Comparison of ENCODE assay signal across 8 cellular contexts in genomic region chr2:85355073-85355410, GRCh38. TPM values are rescaled to one million over a fixed set of nuclear protein-coding genes. Genes with fewer than 3 reads are reported as not detected.
DNase-seq lines count a peak whose midpoint lies in the region; ATAC-seq and TF ChIP-seq lines count a peak whose summit lies in the region.

No MANE protein-coding gene starts in this region.

- peak overlapping the region; percentile 98 for H2AFZ ChIP-seq in fibroblast of lung (ENCODE audit: low read length)

- peak overlapping the region; percentile 85 for H3K4me3 ChIP-seq in BLaER1
- H3K4me3 ChIP-seq in Panc1 (ENCODE audit: low read depth in 2 of 2, low read length in 2 of 2) = peak overlapping the region; percentile 75 to 99
- peak overlapping the region; percentile 90 to 100 (median 94) for H3K4me3 ChIP-seq in fibroblast of lung (replicated peaks in 1 of 4; ENCODE audit: control extremely low read depth in 1 of 4, insufficient read depth in 1 of 4, low read depth in 3 of 4, low read length in 4 of 4)
- peak overlapping the region; percentile 98 for H3K4me3 ChIP-seq in retinal pigment epithelial cell (ENCODE audit: low read length)

- H3K9ac ChIP-seq in BLaER1 = peak overlapping the region; percentile 94
- H3K9ac ChIP-seq in fibroblast of lung (ENCODE audit: insufficient read depth, low read length) = peak overlapping the region; percentile 86

- intact Hi-C loops in Panc1 (cut with micrococcal nuclease; ENCODE audit: unreplicated experiment) = no loop called here

- CTCF ChIA-PET in Panc1 (lab: Charles Lee) = no interaction called here

- peaks cover 60% of the 10 kb centered on the region for H3K36me3 ChIP-seq in BLaER1
- H3K36me3 ChIP-seq in Panc1 (ENCODE audit: control insufficient read depth, insufficient read depth, low read length) = peaks cover 5% of the 10 kb centered on the region
- peaks cover 10% of the 10 kb centered on the region for H3K36me3 ChIP-seq in fibroblast of lung (ENCODE audit: control insufficient read depth, insufficient read depth, low read length)

- POLR2A ChIA-PET in Panc1 (lab: Charles Lee) = interaction anchor here (0.9 kb wide), 1 partner anchor 195 kb away, joined by 3 read pairs; no protein-coding TSS in a partner anchor

- TSS peak; percentile 78 for BruUV-seq in Panc1 (replicated peaks; lab: Mats Ljungman, UMichigan)

- no peaks in the 10 kb centered on the region for H4K20me1 ChIP-seq in BLaER1
- H4K20me1 ChIP-seq in fibroblast of lung (ENCODE audit: control insufficient read depth, extremely low read depth, insufficient read depth, low read length) = no peaks in the 10 kb centered on the region

- DNase-seq in Panc1 (ENCODE audit: low read depth, low spot score) (no peak), fibroblast of lung (ENCODE audit: low read depth in 2 of 2) (no peak), retinal pigment epithelial cell (ENCODE audit: low read depth) (no peak), retina (no peak), NCI-H748 treated with DMSO at 0.1 percent for 48 hours (lab: John Stamatoyannopoulos, UW) (no peak)
- no peak for DNase-seq in activated CD8-positive, alpha-beta memory T cell treated with anti-CD3 and anti-CD28 coated beads for 24 hours

- no peak for TF ChIP-seq CTCF in Panc1 (IDR thresholded peaks at IDR 0.05)
- TF ChIP-seq CTCF in fibroblast of lung (conservative IDR thresholded peaks at IDR 0.05 in 1 of 2, IDR thresholded peaks at IDR 0.05 in 1 of 2; ENCODE audit: low read depth in 1 of 2, low read length in 2 of 2) = no peak
- TF ChIP-seq CTCF in retinal pigment epithelial cell (conservative IDR thresholded peaks at IDR 0.05; ENCODE audit: low read depth, low read length) = no peak

- H3K27ac ChIP-seq in BLaER1 (peak overlapping the region; percentile 87), Panc1 (ENCODE audit: low read length) (peak overlapping the region; percentile 94), fibroblast of lung (ENCODE audit: insufficient read depth, low read length) (peak overlapping the region; percentile 85)

- H3K4me2 ChIP-seq in BLaER1 = peak overlapping the region; percentile 90
- H3K4me2 ChIP-seq in fibroblast of lung (ENCODE audit: extremely low read depth, insufficient read depth, low read length) = peak overlapping the region; percentile 90

- peaks cover 35% of the 10 kb centered on the region for H3K4me1 ChIP-seq in BLaER1
- H3K4me1 ChIP-seq in Panc1 (ENCODE audit: control insufficient read depth, insufficient read depth, low read length) = 0 out of 2 replicates have a peak, but pooled peaks cover 4% of the 10 kb centered on the region
- peaks cover 4% of the 10 kb centered on the region for H3K4me1 ChIP-seq in fibroblast of lung (ENCODE audit: control insufficient read depth, extremely low read depth, insufficient read depth, low read length)

- in situ Hi-C loops in Panc1 (cut with HindIII; ENCODE audit: low pct_unique_long_range_greater_than_20kb, low sequenced_read_pairs) = no loop called here

- ATAC-seq in GM21528 (IDR thresholded peaks at IDR 0.05; ENCODE audit: low FRiP score, unreplicated experiment) (peak; percentile 8), Panc1 (no peak; the same call in 1 of the 2 replicates)

- H3K9me3 ChIP-seq in BLaER1 (no peaks in the 10 kb centered on the region), Panc1 (ENCODE audit: control insufficient read depth, insufficient read depth, low read depth, low read length) (no peaks in the 10 kb centered on the region), fibroblast of lung (ENCODE audit: control insufficient read depth, insufficient read depth, low read depth, low read length) (no peaks in the 10 kb centered on the region)

- H3K27me3 ChIP-seq in BLaER1 (no peaks in the 10 kb centered on the region), Panc1 (ENCODE audit: control insufficient read depth, insufficient read depth, low read length) (no peaks in the 10 kb centered on the region), fibroblast of lung (ENCODE audit: control insufficient read depth, insufficient read depth, low read length) (no peaks in the 10 kb centered on the region)

- peaks cover 25% of the 10 kb centered on the region for H3K79me2 ChIP-seq in fibroblast of lung (ENCODE audit: control insufficient read depth, insufficient read depth, low read length)

RNA-seq across cellular contexts. Expression of gene ELMOD3, which starts 0.5 kb away (rescaled TPM):
- 14.8 TPM for total RNA-seq in Panc1 (2021; ENCODE audit: unreplicated experiment)
- 18.8 TPM for polyA plus RNA-seq in Panc1 (2012; ENCODE audit: insufficient read length)
- total RNA-seq in fibroblast of lung = 20.3 and 27.9 TPM in 2 replicates
- polyA plus RNA-seq in fibroblast of lung = 11.8 and 13.0 TPM in 2 replicates
- polyA plus RNA-seq in fibroblast of lung (2012) = 7.1 and 7.5 TPM in 2 replicates
- polyA minus RNA-seq in fibroblast of lung (ENCODE audit: low replicate concordance) = 9.3 and 12.6 TPM in 2 replicates

RNA-seq across cellular contexts. Expression of gene RETSAT, which starts 0.7 kb away (rescaled TPM):
- total RNA-seq in Panc1 (2021; ENCODE audit: unreplicated experiment) (50.9 TPM), fibroblast of lung (61.6 and 87.0 TPM in 2 replicates)
- 45.0 TPM for polyA plus RNA-seq in Panc1 (2012; ENCODE audit: insufficient read length)
- 38.6 and 39.3 TPM in 2 replicates for polyA plus RNA-seq in fibroblast of lung
- polyA plus RNA-seq in fibroblast of lung (2012) = 38.2 and 40.7 TPM in 2 replicates
- 196 and 199 TPM in 2 replicates for polyA minus RNA-seq in fibroblast of lung (ENCODE audit: low replicate concordance)

RNA-seq across cellular contexts. Expression of gene TGOLN2, which starts 27.3 kb away (rescaled TPM):
- total RNA-seq in Panc1 (2021; ENCODE audit: unreplicated experiment) (178 TPM), fibroblast of lung (80.4 and 112 TPM in 2 replicates)
- 128 TPM for polyA plus RNA-seq in Panc1 (2012; ENCODE audit: insufficient read length)
- 128 and 130 TPM in 2 replicates for polyA plus RNA-seq in fibroblast of lung
- polyA plus RNA-seq in fibroblast of lung (2012) = 67.5 and 80.2 TPM in 2 replicates
- 56.9 and 61.9 TPM in 2 replicates for polyA minus RNA-seq in fibroblast of lung (ENCODE audit: low replicate concordance)

RNA-seq across cellular contexts. Expression of gene CAPG, which starts 55.1 kb away (rescaled TPM):
- total RNA-seq in Panc1 (2021; ENCODE audit: unreplicated experiment) (202 TPM), fibroblast of lung (105 and 193 TPM in 2 replicates)
- polyA plus RNA-seq in Panc1 (2012; ENCODE audit: insufficient read length) = 510 TPM
- 43.8 and 159 TPM in 2 replicates for polyA plus RNA-seq in fibroblast of lung
- 64.0 and 211 TPM in 2 replicates for polyA plus RNA-seq in fibroblast of lung (2012)
- 38.6 and 96.8 TPM in 2 replicates for polyA minus RNA-seq in fibroblast of lung (ENCODE audit: low replicate concordance)
